1 cellular context compared by ENCODE assay signal in the genomic region with DNA sequence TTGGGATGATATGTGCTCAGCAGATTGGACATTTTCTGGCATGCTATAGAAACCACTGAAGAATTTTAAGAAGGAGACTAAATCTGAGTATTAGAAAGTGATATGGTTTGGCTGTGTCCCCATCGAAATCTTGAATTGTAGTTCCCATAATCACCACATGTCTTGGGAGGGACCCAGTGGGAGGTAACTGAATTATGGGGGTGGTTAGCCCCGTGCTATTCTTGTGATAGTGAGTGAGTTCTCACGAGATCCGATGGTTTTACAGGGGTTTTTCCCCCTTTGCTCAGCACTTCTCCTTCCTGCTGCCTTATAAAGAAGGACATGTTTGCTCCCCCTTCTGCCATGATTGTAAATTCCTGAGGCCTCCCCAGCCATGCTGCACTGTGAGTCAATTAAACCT.
TF ChIP-seq lines count a peak whose summit lies in the region.

No MANE protein-coding gene starts in this region.

TF ChIP-seq in HCT116, 20 proteins besides CTCF, POLR2A, EP300 and RAD21 (continued from another document):
- TF ChIP-seq, protein P1, sequence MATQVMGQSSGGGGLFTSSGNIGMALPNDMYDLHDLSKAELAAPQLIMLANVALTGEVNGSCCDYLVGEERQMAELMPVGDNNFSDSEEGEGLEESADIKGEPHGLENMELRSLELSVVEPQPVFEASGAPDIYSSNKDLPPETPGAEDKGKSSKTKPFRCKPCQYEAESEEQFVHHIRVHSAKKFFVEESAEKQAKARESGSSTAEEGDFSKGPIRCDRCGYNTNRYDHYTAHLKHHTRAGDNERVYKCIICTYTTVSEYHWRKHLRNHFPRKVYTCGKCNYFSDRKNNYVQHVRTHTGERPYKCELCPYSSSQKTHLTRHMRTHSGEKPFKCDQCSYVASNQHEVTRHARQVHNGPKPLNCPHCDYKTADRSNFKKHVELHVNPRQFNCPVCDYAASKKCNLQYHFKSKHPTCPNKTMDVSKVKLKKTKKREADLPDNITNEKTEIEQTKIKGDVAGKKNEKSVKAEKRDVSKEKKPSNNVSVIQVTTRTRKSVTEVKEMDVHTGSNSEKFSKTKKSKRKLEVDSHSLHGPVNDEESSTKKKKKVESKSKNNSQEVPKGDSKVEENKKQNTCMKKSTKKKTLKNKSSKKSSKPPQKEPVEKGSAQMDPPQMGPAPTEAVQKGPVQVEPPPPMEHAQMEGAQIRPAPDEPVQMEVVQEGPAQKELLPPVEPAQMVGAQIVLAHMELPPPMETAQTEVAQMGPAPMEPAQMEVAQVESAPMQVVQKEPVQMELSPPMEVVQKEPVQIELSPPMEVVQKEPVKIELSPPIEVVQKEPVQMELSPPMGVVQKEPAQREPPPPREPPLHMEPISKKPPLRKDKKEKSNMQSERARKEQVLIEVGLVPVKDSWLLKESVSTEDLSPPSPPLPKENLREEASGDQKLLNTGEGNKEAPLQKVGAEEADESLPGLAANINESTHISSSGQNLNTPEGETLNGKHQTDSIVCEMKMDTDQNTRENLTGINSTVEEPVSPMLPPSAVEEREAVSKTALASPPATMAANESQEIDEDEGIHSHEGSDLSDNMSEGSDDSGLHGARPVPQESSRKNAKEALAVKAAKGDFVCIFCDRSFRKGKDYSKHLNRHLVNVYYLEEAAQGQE (IDR thresholded peaks at IDR 0.05; ENCODE audit: low read depth): no peak
- TF ChIP-seq, protein P2, sequence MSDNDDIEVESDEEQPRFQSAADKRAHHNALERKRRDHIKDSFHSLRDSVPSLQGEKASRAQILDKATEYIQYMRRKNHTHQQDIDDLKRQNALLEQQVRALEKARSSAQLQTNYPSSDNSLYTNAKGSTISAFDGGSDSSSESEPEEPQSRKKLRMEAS (IDR thresholded peaks at IDR 0.05): no peak
- no peak for TF ChIP-seq EZH2 (IDR thresholded peaks at IDR 0.05)
- TF ChIP-seq CBX3 (IDR thresholded peaks at IDR 0.05; ENCODE audit: low read depth): no peak
- TF ChIP-seq SRF (IDR thresholded peaks at IDR 0.05; ENCODE audit: low read depth): no peak
- no peak for TF ChIP-seq SP1 (IDR thresholded peaks at IDR 0.05; ENCODE audit: low read depth)
- no peak for TF ChIP-seq CEBPB (IDR thresholded peaks at IDR 0.05; ENCODE audit: low read depth)
- TF ChIP-seq ZNF274 (IDR thresholded peaks at IDR 0.05; ENCODE audit: low read depth, low read length): no peak
- no peak for TF ChIP-seq ELF1 (IDR thresholded peaks at IDR 0.05; ENCODE audit: borderline replicate concordance, low read depth)
- TF ChIP-seq FOSL1 (IDR thresholded peaks at IDR 0.05; ENCODE audit: low read depth): no peak
- TF ChIP-seq SIN3A (IDR thresholded peaks at IDR 0.05; ENCODE audit: low read depth): no peak
- no peak for TF ChIP-seq POLR2AphosphoS5 (IDR thresholded peaks at IDR 0.05; ENCODE audit: low read depth, low read length)
